21 cellular contexts compared by ENCODE assay signal in the genomic region with DNA sequence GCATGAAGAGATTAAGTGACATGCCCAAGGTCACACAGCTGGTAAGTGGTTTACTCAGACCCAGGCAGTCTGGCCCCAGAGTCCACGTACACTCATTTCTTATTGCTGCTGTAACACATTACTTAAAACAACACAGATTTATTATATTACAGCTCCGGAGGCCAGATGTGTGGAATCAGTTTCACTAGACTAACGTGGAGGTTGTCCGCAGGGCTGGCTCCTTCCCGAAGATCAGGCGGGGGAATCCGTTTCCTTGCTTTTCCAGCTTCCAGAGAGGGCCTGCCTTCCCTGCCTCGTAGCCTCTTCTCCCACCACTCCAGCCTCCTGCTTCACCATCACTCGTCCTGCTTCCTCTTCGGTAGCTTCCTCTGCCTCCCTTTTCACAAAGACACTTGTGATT.
A peak's percentile ranks its signal among the peaks of the same experiment; 100 is the strongest.
DNase-seq lines count a peak whose midpoint lies in the region; ATAC-seq and TF ChIP-seq lines count a peak whose summit lies in the region.
"Had no signal": no experiment of that assay in that cellular context is flagged by ENCODE, and none has a peak within 500 bp of the region (broad histone marks: within the 10 kb centered on the region; RNA-seq: fewer than 3 reads in every experiment).

No MANE protein-coding gene starts in this region.

- peaks cover 52% of the 10 kb centered on the region for H3K4me1 Mint-ChIP-seq in CD4-positive, alpha-beta T cell (ENCODE audit: low read depth)
- H3K4me1 Mint-ChIP-seq in nephron: peaks cover 42% of the 10 kb centered on the region
- H3K4me1 Mint-ChIP-seq in activated T-cell treated with anti-CD3 and anti-CD28 coated beads, Interleukin-2, amount 50 U/mL, for 72 hours (ENCODE audit: low read depth): peaks cover 54% of the 10 kb centered on the region

- no peaks in the 10 kb centered on the region for H3K27me3 ChIP-seq in CD4-positive, alpha-beta T cell (ENCODE audit: control insufficient read depth, insufficient read depth, low read length)

- CTCF ChIA-PET in CD4-positive, alpha-beta T cell (lab: Charles Lee): interaction anchor here (0.8 to 1.3 kb wide), 2 partner anchors 28 to 89 kb away, joined by 3 to 4 read pairs; no protein-coding TSS in a partner anchor

- ATAC-seq in CD4-positive, alpha-beta T cell (ENCODE audit: poor library complexity): no peak
- ATAC-seq in activated T-cell treated with anti-CD3 and anti-CD28 coated beads, Interleukin-2, amount 50 U/mL, for 72 hours (replicated peaks in 1 of 2): no peak
- no peak for ATAC-seq in GM18867 (IDR thresholded peaks at IDR 0.05; ENCODE audit: unreplicated experiment)

- H3K4me3 ChIP-seq in AG10803 (ENCODE audit: low read length): no peak overlapping the region
- H3K4me3 ChIP-seq in choroid plexus epithelial cell (ENCODE audit: low read depth, low read length): no peak overlapping the region

- no peak overlapping the region for H3K4me3 Mint-ChIP-seq in CD4-positive, alpha-beta T cell
- no peak overlapping the region for H3K4me3 Mint-ChIP-seq in nephron
- no peak overlapping the region for H3K4me3 Mint-ChIP-seq in activated T-cell treated with anti-CD3 and anti-CD28 coated beads, Interleukin-2, amount 50 U/mL, for 72 hours
- H3K4me3 Mint-ChIP-seq: B cell had no signal

- no peaks in the 10 kb centered on the region for H3K9me3 ChIP-seq in CD4-positive, alpha-beta T cell (ENCODE audit: control insufficient read depth, low read length)
- H3K9me3 ChIP-seq: SK-N-SH had no signal

- TF ChIP-seq CTCF in AG10803 (conservative IDR thresholded peaks at IDR 0.05; ENCODE audit: low read length): no peak
- TF ChIP-seq CTCF in CD4-positive, alpha-beta T cell (IDR thresholded peaks at IDR 0.05): no peak
- TF ChIP-seq CTCF in choroid plexus epithelial cell (conservative IDR thresholded peaks at IDR 0.05; ENCODE audit: low read depth, low read length): no peak
- no peak for TF ChIP-seq CTCF in nephron (IDR thresholded peaks at IDR 0.05; ENCODE audit: unreplicated experiment in 3 of 3)

- H3K9me3 Mint-ChIP-seq in CD4-positive, alpha-beta T cell: no peaks in the 10 kb centered on the region
- H3K9me3 Mint-ChIP-seq in nephron: no peaks in the 10 kb centered on the region
- H3K9me3 Mint-ChIP-seq in activated T-cell treated with anti-CD3 and anti-CD28 coated beads, Interleukin-2, amount 50 U/mL, for 72 hours: no peaks in the 10 kb centered on the region

- peak overlapping the region; percentile 41 for H3K27ac Mint-ChIP-seq in CD4-positive, alpha-beta T cell
- H3K27ac Mint-ChIP-seq in nephron: peak overlapping the region in 2 of 3 experiments; percentile 39 to 64
- no peak overlapping the region for H3K27ac Mint-ChIP-seq in activated T-cell treated with anti-CD3 and anti-CD28 coated beads, Interleukin-2, amount 50 U/mL, for 72 hours
- H3K27ac Mint-ChIP-seq: B cell had no signal

- POLR2A ChIA-PET in CD4-positive, alpha-beta T cell (lab: Charles Lee): no interaction called here

- no peaks in the 10 kb centered on the region for H3K36me3 Mint-ChIP-seq in CD4-positive, alpha-beta T cell (ENCODE audit: low read depth)
- H3K36me3 Mint-ChIP-seq in nephron (ENCODE audit: low read depth): no peaks in the 10 kb centered on the region
- H3K36me3 Mint-ChIP-seq in activated T-cell treated with anti-CD3 and anti-CD28 coated beads, Interleukin-2, amount 50 U/mL, for 72 hours (ENCODE audit: insufficient read depth in 2 of 2): no peaks in the 10 kb centered on the region

- H3K27ac ChIP-seq in CD4-positive, alpha-beta T cell (ENCODE audit: low read depth, low read length): no peak overlapping the region
- H3K27ac ChIP-seq: C4-2B, HL-60 had no signal

- DNase-seq in AG10803 (ENCODE audit: low read depth): peak; percentile 9
- DNase-seq in CD4-positive, alpha-beta T cell: no peak
- DNase-seq in choroid plexus epithelial cell (ENCODE audit: low read depth): peak; percentile 12
- DNase-seq in SW 1271 (lab: John Stamatoyannopoulos, UW): no peak
- DNase-seq in activated T-cell treated with anti-CD3 and anti-CD28 coated beads, Interleukin-2, amount 50 U/mL, for 72 hours: no peak
- DNase-seq: Calu3, DMS79 treated with DMSO at 0.1 percent for 48 hours, GF-D8, Kasumi-1, MV-4-11, NCI-H1105 treated with DMSO at 0.1 percent for 48 hours, NCI-H2029, NCI-H446, NCI-H524 treated with DMSO at 0.1 percent for 48 hours, NCI-H774, SK-N-SH had no signal

- intact Hi-C loops in CD4-positive, alpha-beta T cell (cut with DNase I, micrococcal nuclease): loop anchor here in 1 of 2 experiments (2.0 kb wide), 1 partner anchor 24 kb away; no protein-coding TSS in a partner anchor

- no peaks in the 10 kb centered on the region for H3K27me3 Mint-ChIP-seq in CD4-positive, alpha-beta T cell
- H3K27me3 Mint-ChIP-seq in nephron (ENCODE audit: low read depth): peaks cover 26% of the 10 kb centered on the region
- peaks cover 2% of the 10 kb centered on the region for H3K27me3 Mint-ChIP-seq in activated T-cell treated with anti-CD3 and anti-CD28 coated beads, Interleukin-2, amount 50 U/mL, for 72 hours (ENCODE audit: low read depth)

Comparison
In these comparisons a context has a peak if more than half of its experiments do, and no peak if none do; other contexts are left out.
1. DNase-seq: peak in AG10803 (single experiment) and choroid plexus epithelial cell (single experiment); none in CD4-positive, alpha-beta T cell (0 of 10), SW 1271 (0 of 2) and activated T-cell treated with anti-CD3 and anti-CD28 coated beads, Interleukin-2, amount 50 U/mL, for 72 hours (0 of 2).